In genomic region chr1:21911205-21912001, GRCh38 we compare ENCODE assay signal across 1 cellular context.
TF ChIP-seq lines count a peak whose summit lies in the region.

No MANE protein-coding gene starts in this region.

TF ChIP-seq in HepG2, 621 proteins besides CTCF, POLR2A, EP300 and RAD21 (continued from another document and continues in another):
- TF ChIP-seq DPF2 (CRISPR knock-in tag; IDR thresholded peaks at IDR 0.05; ENCODE audit: borderline replicate concordance, low read depth) (no peak), ARID5B (CRISPR knock-in tag; IDR thresholded peaks at IDR 0.05) (no peak), FOXP1 (IDR thresholded peaks at IDR 0.05) (no peak), FOXP1 (CRISPR knock-in tag; IDR thresholded peaks at IDR 0.05) (no peak), JDP2 (CRISPR knock-in tag; IDR thresholded peaks at IDR 0.05; ENCODE audit: borderline replicate concordance) (no peak), JUNB (CRISPR knock-in tag; IDR thresholded peaks at IDR 0.05; ENCODE audit: borderline replicate concordance) (no peak), HOXA3 (CRISPR knock-in tag; IDR thresholded peaks at IDR 0.05) (peak; percentile 33; the same call in 1 of the 2 replicates), NFE2L1 (CRISPR knock-in tag; IDR thresholded peaks at IDR 0.05; ENCODE audit: borderline replicate concordance) (no peak), TFDP1 (CRISPR knock-in tag; IDR thresholded peaks at IDR 0.05; ENCODE audit: borderline replicate concordance) (no peak), ADNP (CRISPR knock-in tag; IDR thresholded peaks at IDR 0.05) (no peak), ZNF225 (CRISPR knock-in tag; IDR thresholded peaks at IDR 0.05) (no peak), TBX3 (IDR thresholded peaks at IDR 0.05; ENCODE audit: borderline replicate concordance) (no peak), UBTF (CRISPR knock-in tag; IDR thresholded peaks at IDR 0.05) (peak; percentile 54), E2F1 (CRISPR knock-in tag; IDR thresholded peaks at IDR 0.05) (no peak), RFXAP (CRISPR knock-in tag; IDR thresholded peaks at IDR 0.05; ENCODE audit: borderline replicate concordance) (no peak), ZBTB7A (CRISPR knock-in tag; IDR thresholded peaks at IDR 0.05) (no peak), KDM4B (CRISPR knock-in tag; IDR thresholded peaks at IDR 0.05) (no peak), ZNF121 (CRISPR knock-in tag; IDR thresholded peaks at IDR 0.05) (peak; percentile 57; the same call in 1 of the 2 replicates), PAX8 (CRISPR knock-in tag; IDR thresholded peaks at IDR 0.05; ENCODE audit: borderline replicate concordance) (no peak), THRA (CRISPR knock-in tag; IDR thresholded peaks at IDR 0.05; ENCODE audit: borderline replicate concordance) (0 out of 2 replicates have a peak, but pooled peaks have one; percentile 10), ZNF180 (CRISPR knock-in tag; IDR thresholded peaks at IDR 0.05; ENCODE audit: borderline replicate concordance, low read depth) (no peak), FOXM1 (CRISPR knock-in tag; IDR thresholded peaks at IDR 0.05) (no peak), SALL1 (CRISPR knock-in tag; IDR thresholded peaks at IDR 0.05) (peak; percentile 37; the same call in 1 of the 2 replicates), ZBTB25 (CRISPR knock-in tag; IDR thresholded peaks at IDR 0.05) (no peak), ZNF605 (CRISPR knock-in tag; IDR thresholded peaks at IDR 0.05) (no peak), ZNF710 (CRISPR knock-in tag; IDR thresholded peaks at IDR 0.05; ENCODE audit: borderline replicate concordance) (no peak), ZNF430 (CRISPR knock-in tag; IDR thresholded peaks at IDR 0.05) (no peak), ZNF784 (CRISPR knock-in tag; IDR thresholded peaks at IDR 0.05; ENCODE audit: borderline replicate concordance) (no peak), ZNF780A (CRISPR knock-in tag; IDR thresholded peaks at IDR 0.05) (no peak), AGO2 (optimal IDR thresholded peaks at IDR 0.05; ENCODE audit: low read depth, low read length) (peak; percentile 31), HMGXB3 (CRISPR knock-in tag; IDR thresholded peaks at IDR 0.05; ENCODE audit: borderline replicate concordance) (no peak), KLF11 (CRISPR knock-in tag; IDR thresholded peaks at IDR 0.05) (no peak), ZBTB20 (CRISPR knock-in tag; IDR thresholded peaks at IDR 0.05; ENCODE audit: borderline replicate concordance, low read depth) (no peak), PRMT3 (CRISPR knock-in tag; IDR thresholded peaks at IDR 0.05; ENCODE audit: borderline replicate concordance, low read depth) (no peak), PRDM15 (CRISPR knock-in tag; IDR thresholded peaks at IDR 0.05) (peak; percentile 68; the same call in 1 of the 2 replicates), ZNF761 (CRISPR knock-in tag; conservative IDR thresholded peaks at IDR 0.05) (no peak), SATB2 (CRISPR knock-in tag; IDR thresholded peaks at IDR 0.05) (no peak)
